In the genomic region with DNA sequence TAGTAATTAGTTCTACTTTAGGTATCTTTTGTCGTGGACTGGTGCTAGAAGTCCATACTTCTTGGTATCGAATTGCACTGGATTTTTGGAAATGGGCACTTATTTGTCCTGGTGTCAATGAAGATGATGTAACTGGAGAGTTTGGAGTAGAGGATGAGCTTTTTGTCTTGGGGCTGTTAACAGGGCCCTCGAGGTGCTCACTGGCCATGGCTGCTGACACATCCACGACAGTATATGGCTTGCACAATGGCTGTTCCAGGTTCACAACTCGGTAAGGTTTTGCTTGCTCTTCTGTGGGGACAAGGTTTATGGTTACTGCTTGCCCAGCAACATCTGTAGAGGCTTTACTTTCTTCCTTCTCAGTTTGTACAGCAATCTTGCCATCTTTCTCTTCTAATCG, we compare ENCODE assay signal across 1 cellular context.
TF ChIP-seq lines count a peak whose summit lies in the region.

No MANE protein-coding gene starts in this region.

TF ChIP-seq in SK-N-SH, 30 proteins besides CTCF, POLR2A, EP300 and RAD21 (continued from another document):
- TF ChIP-seq, protein P1, sequence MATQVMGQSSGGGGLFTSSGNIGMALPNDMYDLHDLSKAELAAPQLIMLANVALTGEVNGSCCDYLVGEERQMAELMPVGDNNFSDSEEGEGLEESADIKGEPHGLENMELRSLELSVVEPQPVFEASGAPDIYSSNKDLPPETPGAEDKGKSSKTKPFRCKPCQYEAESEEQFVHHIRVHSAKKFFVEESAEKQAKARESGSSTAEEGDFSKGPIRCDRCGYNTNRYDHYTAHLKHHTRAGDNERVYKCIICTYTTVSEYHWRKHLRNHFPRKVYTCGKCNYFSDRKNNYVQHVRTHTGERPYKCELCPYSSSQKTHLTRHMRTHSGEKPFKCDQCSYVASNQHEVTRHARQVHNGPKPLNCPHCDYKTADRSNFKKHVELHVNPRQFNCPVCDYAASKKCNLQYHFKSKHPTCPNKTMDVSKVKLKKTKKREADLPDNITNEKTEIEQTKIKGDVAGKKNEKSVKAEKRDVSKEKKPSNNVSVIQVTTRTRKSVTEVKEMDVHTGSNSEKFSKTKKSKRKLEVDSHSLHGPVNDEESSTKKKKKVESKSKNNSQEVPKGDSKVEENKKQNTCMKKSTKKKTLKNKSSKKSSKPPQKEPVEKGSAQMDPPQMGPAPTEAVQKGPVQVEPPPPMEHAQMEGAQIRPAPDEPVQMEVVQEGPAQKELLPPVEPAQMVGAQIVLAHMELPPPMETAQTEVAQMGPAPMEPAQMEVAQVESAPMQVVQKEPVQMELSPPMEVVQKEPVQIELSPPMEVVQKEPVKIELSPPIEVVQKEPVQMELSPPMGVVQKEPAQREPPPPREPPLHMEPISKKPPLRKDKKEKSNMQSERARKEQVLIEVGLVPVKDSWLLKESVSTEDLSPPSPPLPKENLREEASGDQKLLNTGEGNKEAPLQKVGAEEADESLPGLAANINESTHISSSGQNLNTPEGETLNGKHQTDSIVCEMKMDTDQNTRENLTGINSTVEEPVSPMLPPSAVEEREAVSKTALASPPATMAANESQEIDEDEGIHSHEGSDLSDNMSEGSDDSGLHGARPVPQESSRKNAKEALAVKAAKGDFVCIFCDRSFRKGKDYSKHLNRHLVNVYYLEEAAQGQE (IDR thresholded peaks at IDR 0.05; ENCODE audit: low read depth, low read length) = no peak
- TF ChIP-seq FOXJ3 (CRISPR knock-in tag; IDR thresholded peaks at IDR 0.05) (no peak), USF1 (IDR thresholded peaks at IDR 0.05; ENCODE audit: borderline replicate concordance, low read depth) (no peak), TEAD4 (IDR thresholded peaks at IDR 0.05; ENCODE audit: borderline replicate concordance, insufficient read depth) (no peak), JUND (IDR thresholded peaks at IDR 0.05) (no peak), SIN3A (IDR thresholded peaks at IDR 0.05; ENCODE audit: borderline replicate concordance, low read depth, low read length) (no peak), TAF1 (IDR thresholded peaks at IDR 0.05; ENCODE audit: borderline replicate concordance, low read depth, low read length) (no peak), FOSL2 (IDR thresholded peaks at IDR 0.05; ENCODE audit: borderline replicate concordance, low read depth) (no peak), FOXM1 (IDR thresholded peaks at IDR 0.05; ENCODE audit: low read depth) (no peak), NRF1 (IDR thresholded peaks at IDR 0.05; ENCODE audit: low read depth, low read length) (no peak), MAX (IDR thresholded peaks at IDR 0.05; ENCODE audit: low read depth) (no peak), SMC3 (IDR thresholded peaks at IDR 0.05; ENCODE audit: low read depth, low read length) (no peak), RCOR1 (IDR thresholded peaks at IDR 0.05; ENCODE audit: low read length) (no peak)
- TF ChIP-seq, protein P2, sequence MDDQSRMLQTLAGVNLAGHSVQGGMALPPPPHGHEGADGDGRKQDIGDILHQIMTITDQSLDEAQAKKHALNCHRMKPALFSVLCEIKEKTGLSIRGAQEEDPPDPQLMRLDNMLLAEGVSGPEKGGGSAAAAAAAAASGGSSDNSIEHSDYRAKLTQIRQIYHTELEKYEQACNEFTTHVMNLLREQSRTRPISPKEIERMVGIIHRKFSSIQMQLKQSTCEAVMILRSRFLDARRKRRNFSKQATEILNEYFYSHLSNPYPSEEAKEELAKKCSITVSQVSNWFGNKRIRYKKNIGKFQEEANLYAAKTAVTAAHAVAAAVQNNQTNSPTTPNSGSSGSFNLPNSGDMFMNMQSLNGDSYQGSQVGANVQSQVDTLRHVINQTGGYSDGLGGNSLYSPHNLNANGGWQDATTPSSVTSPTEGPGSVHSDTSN (IDR thresholded peaks at IDR 0.05) = no peak
- TF ChIP-seq, protein P3, sequence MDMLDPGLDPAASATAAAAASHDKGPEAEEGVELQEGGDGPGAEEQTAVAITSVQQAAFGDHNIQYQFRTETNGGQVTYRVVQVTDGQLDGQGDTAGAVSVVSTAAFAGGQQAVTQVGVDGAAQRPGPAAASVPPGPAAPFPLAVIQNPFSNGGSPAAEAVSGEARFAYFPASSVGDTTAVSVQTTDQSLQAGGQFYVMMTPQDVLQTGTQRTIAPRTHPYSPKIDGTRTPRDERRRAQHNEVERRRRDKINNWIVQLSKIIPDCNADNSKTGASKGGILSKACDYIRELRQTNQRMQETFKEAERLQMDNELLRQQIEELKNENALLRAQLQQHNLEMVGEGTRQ (IDR thresholded peaks at IDR 0.05; ENCODE audit: borderline replicate concordance, low read depth, low read length) = no peak
TF ChIP-seq in SK-N-SH: peak in this region for 0.
